ENCODE assay signal across 1 cellular context in genomic region chr6:149392535-149392934, GRCh38.
TF ChIP-seq lines count a peak whose summit lies in the region.

No MANE protein-coding gene starts in this region.

TF ChIP-seq in IMR-90, 13 proteins besides CTCF, POLR2A, EP300 and RAD21:
- TF ChIP-seq MAZ (IDR thresholded peaks at IDR 0.05; ENCODE audit: borderline replicate concordance, low read depth, low read length) (no peak), RFX5 (IDR thresholded peaks at IDR 0.05; ENCODE audit: low read depth, low read length) (no peak), USF2 (IDR thresholded peaks at IDR 0.05; ENCODE audit: low read depth, low read length) (no peak), RCOR1 (IDR thresholded peaks at IDR 0.05; ENCODE audit: insufficient replicate concordance, low read length) (no peak), MXI1 (IDR thresholded peaks at IDR 0.05; ENCODE audit: borderline replicate concordance, low read depth, low read length) (no peak), NFE2L2 (IDR thresholded peaks at IDR 0.05; ENCODE audit: low read depth, low read length) (no peak), FOS (IDR thresholded peaks at IDR 0.05; ENCODE audit: low read depth, low read length) (no peak), CEBPB (IDR thresholded peaks at IDR 0.05; ENCODE audit: low read depth, low read length) (no peak), MAFK (IDR thresholded peaks at IDR 0.05; ENCODE audit: low read depth, low read length) (no peak), CHD1 (IDR thresholded peaks at IDR 0.05; ENCODE audit: low read depth, low read length) (no peak)
TF ChIP-seq in IMR-90: peak in this region for 0.
